Comparison of ENCODE assay signal across 1 cellular context in the genomic region with DNA sequence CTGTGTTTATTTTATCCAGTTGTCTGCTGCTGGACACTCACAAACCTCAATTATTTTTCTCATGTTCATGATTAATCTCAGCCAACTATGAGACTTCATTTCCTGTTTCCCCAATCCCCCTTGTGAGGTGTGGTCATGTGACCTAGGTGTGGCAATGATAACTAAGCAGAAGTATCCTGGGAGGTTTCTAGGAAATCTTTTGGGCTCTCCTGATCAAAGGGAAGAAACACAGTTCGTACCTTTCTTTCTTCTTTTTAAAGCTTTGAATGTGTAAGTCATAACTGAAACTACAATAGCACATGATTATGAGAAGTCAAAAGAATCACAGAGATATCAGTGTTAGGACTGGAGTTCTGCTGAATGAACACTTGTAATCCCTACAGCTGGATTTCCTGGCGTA.
TF ChIP-seq lines count a peak whose summit lies in the region.

No MANE protein-coding gene starts in this region.

TF ChIP-seq in HCT116, 20 proteins besides CTCF, POLR2A, EP300 and RAD21:
- TF ChIP-seq EGR1 (IDR thresholded peaks at IDR 0.05; ENCODE audit: low read depth) (no peak), SP1 (IDR thresholded peaks at IDR 0.05; ENCODE audit: low read depth) (no peak), JUND (IDR thresholded peaks at IDR 0.05) (no peak), YY1 (IDR thresholded peaks at IDR 0.05; ENCODE audit: extremely low read depth, insufficient replicate concordance, low read depth, low read length) (no peak), ELF1 (IDR thresholded peaks at IDR 0.05; ENCODE audit: borderline replicate concordance, low read depth) (no peak), EZH2phosphoT487 (IDR thresholded peaks at IDR 0.05; ENCODE audit: borderline replicate concordance) (no peak), ZFX (IDR thresholded peaks at IDR 0.05) (no peak), CEBPB (IDR thresholded peaks at IDR 0.05; ENCODE audit: low read depth) (no peak), FOSL1 (IDR thresholded peaks at IDR 0.05; ENCODE audit: low read depth) (no peak), ZNF274 (IDR thresholded peaks at IDR 0.05; ENCODE audit: low read depth, low read length) (no peak)
- TF ChIP-seq, protein P1, sequence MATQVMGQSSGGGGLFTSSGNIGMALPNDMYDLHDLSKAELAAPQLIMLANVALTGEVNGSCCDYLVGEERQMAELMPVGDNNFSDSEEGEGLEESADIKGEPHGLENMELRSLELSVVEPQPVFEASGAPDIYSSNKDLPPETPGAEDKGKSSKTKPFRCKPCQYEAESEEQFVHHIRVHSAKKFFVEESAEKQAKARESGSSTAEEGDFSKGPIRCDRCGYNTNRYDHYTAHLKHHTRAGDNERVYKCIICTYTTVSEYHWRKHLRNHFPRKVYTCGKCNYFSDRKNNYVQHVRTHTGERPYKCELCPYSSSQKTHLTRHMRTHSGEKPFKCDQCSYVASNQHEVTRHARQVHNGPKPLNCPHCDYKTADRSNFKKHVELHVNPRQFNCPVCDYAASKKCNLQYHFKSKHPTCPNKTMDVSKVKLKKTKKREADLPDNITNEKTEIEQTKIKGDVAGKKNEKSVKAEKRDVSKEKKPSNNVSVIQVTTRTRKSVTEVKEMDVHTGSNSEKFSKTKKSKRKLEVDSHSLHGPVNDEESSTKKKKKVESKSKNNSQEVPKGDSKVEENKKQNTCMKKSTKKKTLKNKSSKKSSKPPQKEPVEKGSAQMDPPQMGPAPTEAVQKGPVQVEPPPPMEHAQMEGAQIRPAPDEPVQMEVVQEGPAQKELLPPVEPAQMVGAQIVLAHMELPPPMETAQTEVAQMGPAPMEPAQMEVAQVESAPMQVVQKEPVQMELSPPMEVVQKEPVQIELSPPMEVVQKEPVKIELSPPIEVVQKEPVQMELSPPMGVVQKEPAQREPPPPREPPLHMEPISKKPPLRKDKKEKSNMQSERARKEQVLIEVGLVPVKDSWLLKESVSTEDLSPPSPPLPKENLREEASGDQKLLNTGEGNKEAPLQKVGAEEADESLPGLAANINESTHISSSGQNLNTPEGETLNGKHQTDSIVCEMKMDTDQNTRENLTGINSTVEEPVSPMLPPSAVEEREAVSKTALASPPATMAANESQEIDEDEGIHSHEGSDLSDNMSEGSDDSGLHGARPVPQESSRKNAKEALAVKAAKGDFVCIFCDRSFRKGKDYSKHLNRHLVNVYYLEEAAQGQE (IDR thresholded peaks at IDR 0.05; ENCODE audit: low read depth): no peak
- TF ChIP-seq, protein P2, sequence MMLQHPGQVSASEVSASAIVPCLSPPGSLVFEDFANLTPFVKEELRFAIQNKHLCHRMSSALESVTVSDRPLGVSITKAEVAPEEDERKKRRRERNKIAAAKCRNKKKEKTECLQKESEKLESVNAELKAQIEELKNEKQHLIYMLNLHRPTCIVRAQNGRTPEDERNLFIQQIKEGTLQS (IDR thresholded peaks at IDR 0.05): no peak
- TF ChIP-seq, protein P3, sequence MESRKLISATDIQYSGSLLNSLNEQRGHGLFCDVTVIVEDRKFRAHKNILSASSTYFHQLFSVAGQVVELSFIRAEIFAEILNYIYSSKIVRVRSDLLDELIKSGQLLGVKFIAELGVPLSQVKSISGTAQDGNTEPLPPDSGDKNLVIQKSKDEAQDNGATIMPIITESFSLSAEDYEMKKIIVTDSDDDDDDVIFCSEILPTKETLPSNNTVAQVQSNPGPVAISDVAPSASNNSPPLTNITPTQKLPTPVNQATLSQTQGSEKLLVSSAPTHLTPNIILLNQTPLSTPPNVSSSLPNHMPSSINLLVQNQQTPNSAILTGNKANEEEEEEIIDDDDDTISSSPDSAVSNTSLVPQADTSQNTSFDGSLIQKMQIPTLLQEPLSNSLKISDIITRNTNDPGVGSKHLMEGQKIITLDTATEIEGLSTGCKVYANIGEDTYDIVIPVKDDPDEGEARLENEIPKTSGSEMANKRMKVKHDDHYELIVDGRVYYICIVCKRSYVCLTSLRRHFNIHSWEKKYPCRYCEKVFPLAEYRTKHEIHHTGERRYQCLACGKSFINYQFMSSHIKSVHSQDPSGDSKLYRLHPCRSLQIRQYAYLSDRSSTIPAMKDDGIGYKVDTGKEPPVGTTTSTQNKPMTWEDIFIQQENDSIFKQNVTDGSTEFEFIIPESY (IDR thresholded peaks at IDR 0.05; ENCODE audit: extremely low read depth, insufficient replicate concordance, low read length): no peak
